11 cellular contexts compared by ENCODE assay signal in the genomic region with DNA sequence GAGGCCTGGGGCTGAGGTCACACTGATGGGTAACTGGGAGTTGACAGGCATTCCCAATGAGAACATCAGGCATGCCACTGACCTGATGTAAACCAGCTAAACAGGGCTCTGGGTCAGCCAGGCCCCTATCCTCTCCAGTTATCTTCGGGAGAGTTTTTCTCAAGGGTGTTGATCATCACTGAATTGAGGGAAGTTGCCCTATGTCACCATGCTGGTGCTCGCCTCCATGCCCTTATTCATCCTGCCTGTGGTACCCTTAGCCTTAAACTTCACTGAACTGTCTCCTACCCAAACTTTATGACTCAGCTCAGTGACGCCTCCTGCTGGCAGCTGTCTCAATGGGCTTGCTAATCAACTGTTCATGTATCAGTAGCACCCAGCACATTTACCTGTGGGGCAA.
A peak's percentile ranks its signal among the peaks of the same experiment; 100 is the strongest.
DNase-seq lines count a peak whose midpoint lies in the region; ATAC-seq and TF ChIP-seq lines count a peak whose summit lies in the region.
"Had no signal": no experiment of that assay in that cellular context is flagged by ENCODE, and none has a peak within 500 bp of the region (broad histone marks: within the 10 kb centered on the region; RNA-seq: fewer than 3 reads in every experiment).

No MANE protein-coding gene starts in this region.

- ATAC-seq in HG02885 (IDR thresholded peaks at IDR 0.05; ENCODE audit: poor library complexity, unreplicated experiment): no peak

- H3K9me3 Mint-ChIP-seq in endodermal cell: peaks cover 31% of the 10 kb centered on the region
- H3K9me3 Mint-ChIP-seq: stimulated activated naive CD8-positive, alpha-beta T cell treated with anti-CD3 and anti-CD28 coated beads, Interleukin-15, Interleukin-2, amounts not matched to agents 100 ng/mL and 50 ng/mL, for 24 hours had no signal

- 64 to 85% methylated on average over 2 to 3 of the region's 3 CpGs for WGBS in endodermal cell (ENCODE audit: insufficient coverage in 1 of 2, insufficient read length in 1 of 2), 2 experiments

- TF ChIP-seq CTCF in endodermal cell (conservative IDR thresholded peaks at IDR 0.05): peak; percentile 94

- H3K4me1 ChIP-seq in endodermal cell (ENCODE audit: control insufficient read depth, insufficient read depth, low read length): no peaks in the 10 kb centered on the region

- DNase-seq in DMS 273 (lab: John Stamatoyannopoulos, UW; ENCODE audit: unreplicated experiment) (peak; percentile 66), DMS 273 treated with DMSO at 0.1 percent for 48 hours (lab: John Stamatoyannopoulos, UW) (no peak), NCI-H1694 treated with DMSO at 0.1 percent for 48 hours (lab: John Stamatoyannopoulos, UW) (peak; percentile 5), endodermal cell (peak; percentile 96), LoVo (ENCODE audit: low spot score) (no peak), NCI-H446 treated with DMSO at 0.1 percent for 48 hours (lab: John Stamatoyannopoulos, UW) (no peak)
- DNase-seq in stimulated activated CD4-positive, alpha-beta T cell treated with anti-CD3 and anti-CD28 coated beads, Interleukin-12 subunit alpha, Interleukin-12 subunit beta, amount 100 ng/mL, for 4 hours: peak; percentile 1
- DNase-seq: NCI-H1436 treated with DMSO at 0.1 percent for 48 hours, ovary had no signal

- H3K36me3 Mint-ChIP-seq in endodermal cell (ENCODE audit: low read depth): peaks cover 12% of the 10 kb centered on the region

- no peak overlapping the region for H3K27ac ChIP-seq in endodermal cell (ENCODE audit: low read depth, low read length)
- H3K27ac ChIP-seq: ovary had no signal

- peaks cover 35% of the 10 kb centered on the region for H3K9me3 ChIP-seq in endodermal cell (ENCODE audit: control insufficient read depth, low read length)

- no peak overlapping the region for H3K9ac ChIP-seq in endodermal cell (ENCODE audit: extremely low read depth, low read length, poor library complexity, severe bottlenecking)

- H3K4me3 Mint-ChIP-seq in endodermal cell: no peak overlapping the region
- H3K4me3 Mint-ChIP-seq: stimulated activated naive CD8-positive, alpha-beta T cell treated with anti-CD3 and anti-CD28 coated beads, Interleukin-15, Interleukin-2, amounts not matched to agents 100 ng/mL and 50 ng/mL, for 24 hours had no signal

- no peaks in the 10 kb centered on the region for H3K27me3 ChIP-seq in endodermal cell (ENCODE audit: control insufficient read depth, insufficient read depth, low read length, poor library complexity, severe bottlenecking)
- H3K27me3 ChIP-seq: ovary had no signal

- no peaks in the 10 kb centered on the region for H3K36me3 ChIP-seq in endodermal cell (ENCODE audit: control insufficient read depth, insufficient read depth, low read length)
- H3K36me3 ChIP-seq: ovary had no signal

- H3K27ac Mint-ChIP-seq in endodermal cell: no peak overlapping the region
- H3K27ac Mint-ChIP-seq: stimulated activated naive CD8-positive, alpha-beta T cell treated with anti-CD3 and anti-CD28 coated beads, Interleukin-15, Interleukin-2, amounts not matched to agents 100 ng/mL and 50 ng/mL, for 24 hours had no signal

- H3K4me3 ChIP-seq in endodermal cell (ENCODE audit: low read length): no peak overlapping the region
- H3K4me3 ChIP-seq: ovary had no signal

- H3K27me3 Mint-ChIP-seq in endodermal cell (ENCODE audit: insufficient read depth): peaks cover 2% of the 10 kb centered on the region

- peaks cover 1% of the 10 kb centered on the region for H3K4me1 Mint-ChIP-seq in endodermal cell

Comparison
In these comparisons a context has a peak if more than half of its experiments do, and no peak if none do; other contexts are left out.
1. DNase-seq: peak in DMS 273 (single experiment), NCI-H1694 treated with DMSO at 0.1 percent for 48 hours (single experiment), endodermal cell (single experiment) and stimulated activated CD4-positive, alpha-beta T cell treated with anti-CD3 and anti-CD28 coated beads, Interleukin-12 subunit alpha, Interleukin-12 subunit beta, amount 100 ng/mL, for 4 hours (single experiment); none in DMS 273 treated with DMSO at 0.1 percent for 48 hours (single experiment), LoVo (single experiment) and NCI-H446 treated with DMSO at 0.1 percent for 48 hours (single experiment).